Comparison of ENCODE assay signal across 11 cellular contexts in genomic region chr15:63818191-63818590, GRCh38. TPM values are rescaled to one million over a fixed set of nuclear protein-coding genes. Genes with fewer than 3 reads are reported as not detected.
DNase-seq lines count a peak whose midpoint lies in the region; ATAC-seq lines count a peak whose summit lies in the region.
"Had no signal": no experiment of that assay in that cellular context is flagged by ENCODE, and none has a peak within 500 bp of the region (broad histone marks: within the 10 kb centered on the region; RNA-seq: fewer than 3 reads in every experiment).

No MANE protein-coding gene starts in this region.

- no peaks in the 10 kb centered on the region for H3K27me3 Mint-ChIP-seq in CD4-positive, alpha-beta memory T cell
- H3K27me3 Mint-ChIP-seq: CD4-positive, CD25-positive, alpha-beta regulatory T cell had no signal

- POLR2A ChIA-PET in CD4-positive, alpha-beta memory T cell (lab: Charles Lee; ENCODE audit: partially characterized antibody): interaction anchor here (2.4 kb wide), 1 partner anchor 15 kb away, joined by 11 read pairs; the partner anchor contains the start of gene HERC1

- CTCF ChIA-PET in CD4-positive, alpha-beta memory T cell (lab: Charles Lee; ENCODE audit: partially characterized antibody): interaction anchor here (0.7 to 2.5 kb wide), 7 partner anchors 10 to 249 kb away, joined by 3 to 9 read pairs (median 3); no protein-coding TSS in a partner anchor

- peaks cover 90% of the 10 kb centered on the region for H3K4me1 ChIP-seq in CD4-positive, alpha-beta memory T cell (ENCODE audit: insufficient read depth, low read length)

- H3K36me3 Mint-ChIP-seq in CD4-positive, alpha-beta memory T cell: peaks cover 0 to 1% of the 10 kb centered on the region in 2 donors

- H3K9me3 ChIP-seq in CD4-positive, alpha-beta memory T cell (ENCODE audit: control insufficient read depth in 1 of 2, low read length in 2 of 2): no peaks in the 10 kb centered on the region
- H3K9me3 ChIP-seq: uterus had no signal

- intact Hi-C loops in CD4-positive, alpha-beta memory T cell (cut with micrococcal nuclease): no loop called here
- intact Hi-C loops in posterior vena cava (cut with DNase I): no loop called here

- DNase-seq in CD4-positive, alpha-beta memory T cell: no peak
- peak; percentile 54 for DNase-seq in Jurkat, Clone E6-1 (ENCODE audit: low read depth, low spot score)
- DNase-seq in amniotic epithelial cell (ENCODE audit: low read depth) (peak; percentile 54), inferior parietal cortex (ENCODE audit: extremely low spot score) (peak; percentile 50), midbrain (lab: John Stamatoyannopoulos, UW) (no peak), posterior vena cava (ENCODE audit: low spot score) (no peak)
- DNase-seq: activated CD8-positive, alpha-beta memory T cell treated with anti-CD3 and anti-CD28 coated beads for 24 hours; CD4-positive, CD25-positive, alpha-beta regulatory T cell; uterus had no signal

- H3K27ac Mint-ChIP-seq in CD4-positive, alpha-beta memory T cell: no peak overlapping the region
- H3K27ac Mint-ChIP-seq: CD4-positive, CD25-positive, alpha-beta regulatory T cell had no signal

- no peaks in the 10 kb centered on the region for H3K36me3 ChIP-seq in CD4-positive, alpha-beta memory T cell (ENCODE audit: insufficient read depth, low read length)
- H3K36me3 ChIP-seq: uterus had no signal

- H3K9me3 Mint-ChIP-seq in CD4-positive, alpha-beta memory T cell: peaks cover 0 to 1% (median 0%) of the 10 kb centered on the region in 8 donors
- H3K9me3 Mint-ChIP-seq: CD4-positive, CD25-positive, alpha-beta regulatory T cell had no signal

- H3K4me3 Mint-ChIP-seq in CD4-positive, alpha-beta memory T cell: peak overlapping the region in 5 of 8 donors; percentile 36 to 60 (median 59)

- ATAC-seq in GM21529 (IDR thresholded peaks at IDR 0.05; ENCODE audit: unreplicated experiment) (no peak), GM21526 (IDR thresholded peaks at IDR 0.05; ENCODE audit: low FRiP score, unreplicated experiment) (no peak)

- H3K4me3 ChIP-seq in CD4-positive, alpha-beta memory T cell (ENCODE audit: low read length in 2 of 2): no peak overlapping the region
- H3K4me3 ChIP-seq in Jurkat, Clone E6-1 (ENCODE audit: low read length): no peak overlapping the region
- H3K4me3 ChIP-seq: uterus had no signal

- H3K4me1 Mint-ChIP-seq in CD4-positive, alpha-beta memory T cell: peaks cover 56 to 90% (median 72%) of the 10 kb centered on the region in 4 donors

- no peaks in the 10 kb centered on the region for H3K27me3 ChIP-seq in CD4-positive, alpha-beta memory T cell (ENCODE audit: insufficient read depth, low read length)
- H3K27me3 ChIP-seq: uterus had no signal

- H3K27ac ChIP-seq in CD4-positive, alpha-beta memory T cell (ENCODE audit: low read depth, low read length): no peak overlapping the region
- H3K27ac ChIP-seq: uterus had no signal

RNA-seq across cellular contexts. Expression of gene HERC1, which starts 15.6 kb away (rescaled TPM):
- 100 to 1,000 TPM; 172 to 186 TPM for total RNA-seq in CD4-positive, alpha-beta memory T cell
- 10 to 100 TPM; 17.2 to 33.7 TPM for polyA plus RNA-seq in CD4-positive, alpha-beta memory T cell
- 32.6 TPM for polyA plus RNA-seq in Jurkat, Clone E6-1 (2012; ENCODE audit: insufficient read depth, insufficient read length)
- 10 to 100 TPM; 81.3 to 82.3 TPM for total RNA-seq in posterior vena cava

Comparison
In these comparisons a context has a peak if more than half of its experiments do, and no peak if none do; other contexts are left out.
1. DNase-seq: peak in Jurkat, Clone E6-1 (single experiment), amniotic epithelial cell (single experiment) and inferior parietal cortex (single experiment); none in CD4-positive, alpha-beta memory T cell (0 of 5), midbrain (single experiment) and posterior vena cava (single experiment).